In the genomic region with DNA sequence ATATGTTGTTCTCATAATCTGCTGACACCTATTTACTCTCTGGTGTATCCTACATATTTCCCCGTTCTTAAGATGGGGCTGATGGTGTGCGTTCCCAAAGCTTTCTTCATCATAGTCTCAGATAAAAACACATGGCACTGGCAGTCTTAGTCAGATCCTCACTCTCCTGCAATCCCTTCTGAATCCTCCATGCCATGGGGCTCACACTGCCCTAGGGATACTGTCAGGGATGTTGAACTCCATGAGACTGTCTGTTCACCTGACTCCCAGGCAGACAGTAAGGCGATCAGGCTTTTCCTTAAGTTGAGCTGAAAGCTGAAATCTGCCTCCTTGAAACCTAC, we compare ENCODE assay signal across 8 cellular contexts.
DNase-seq lines count a peak whose midpoint lies in the region; ATAC-seq, FAIRE-seq and TF ChIP-seq lines count a peak whose summit lies in the region.

No MANE protein-coding gene starts in this region.

- H3K27ac ChIP-seq in HUES6 (ENCODE audit: low read depth, low read length) (peak overlapping the region; percentile 59; the same call in 1 of the 2 replicates), coronary artery (peak overlapping the region; percentile 49 to 82), psoas muscle (peak overlapping the region; percentile 66), small intestine (ENCODE audit: low read depth in 1 of 2, low read length in 1 of 2) (peak overlapping the region in 1 of 2 donors; percentile 47)

- H3K9me3 ChIP-seq in HUES6 (ENCODE audit: control insufficient read depth, insufficient read depth, low read depth, low read length) (no peaks in the 10 kb centered on the region), psoas muscle (no peaks in the 10 kb centered on the region), small intestine (ENCODE audit: control insufficient read depth, low read depth) (no peaks in the 10 kb centered on the region)

- TF ChIP-seq CTCF in coronary artery (IDR thresholded peaks at IDR 0.05) (no peak), psoas muscle (IDR thresholded peaks at IDR 0.05) (no peak)

- H3K4me1 ChIP-seq in HUES6 (ENCODE audit: control insufficient read depth, insufficient read depth, low read length) (peaks cover 32% of the 10 kb centered on the region), psoas muscle (peaks cover 41% of the 10 kb centered on the region), small intestine (ENCODE audit: control insufficient read depth in 2 of 2, insufficient read depth in 1 of 2, low read depth in 1 of 2, low read length in 1 of 2) (peaks cover 0 to 2% of the 10 kb centered on the region in 2 donors)

- WGBS in psoas muscle, 3 donors: 83 to 90% (median 90%) methylated on average over 3 of the region's 3 CpGs
- WGBS in small intestine, 3 donors: 83 to 89% (median 89%) methylated on average over 3 of the region's 3 CpGs

- H3K36me3 ChIP-seq in HUES6 (ENCODE audit: control insufficient read depth, insufficient read depth, low read length): no peaks in the 10 kb centered on the region
- no peaks in the 10 kb centered on the region for H3K36me3 ChIP-seq in psoas muscle (ENCODE audit: insufficient read depth in 1 of 2, low read depth in 1 of 2)
- H3K36me3 ChIP-seq in small intestine (ENCODE audit: control insufficient read depth in 2 of 2, insufficient read depth in 2 of 2, low read length in 2 of 2): no peaks in the 10 kb centered on the region

- H3K9ac ChIP-seq in HUES6 (ENCODE audit: low read length): peak overlapping the region; percentile 18

- DNase-seq in coronary artery (ENCODE audit: low spot score): no peak
- no peak for DNase-seq in psoas muscle
- DNase-seq in small intestine: no peak
- DNase-seq in SKM-1 (lab: John Stamatoyannopoulos, UW; ENCODE audit: unreplicated experiment): no peak

- FAIRE-seq in small intestine (lab: Jason Lieb, UNC): no peak

- H3K4me3 ChIP-seq in HUES6 (ENCODE audit: low read depth, low read length) (no peak overlapping the region), coronary artery (peak overlapping the region; percentile 51), psoas muscle (peak overlapping the region; percentile 39), small intestine (ENCODE audit: low read depth in 1 of 2, low read length in 2 of 2) (no peak overlapping the region)

- H3K27me3 ChIP-seq in HUES6 (ENCODE audit: control insufficient read depth, insufficient read depth, low read length): no peaks in the 10 kb centered on the region
- H3K27me3 ChIP-seq in psoas muscle (ENCODE audit: insufficient read depth in 3 of 3, low read length in 2 of 3): no peaks in the 10 kb centered on the region
- no peaks in the 10 kb centered on the region for H3K27me3 ChIP-seq in small intestine (ENCODE audit: control insufficient read depth in 2 of 2, insufficient read depth in 2 of 2, low read length in 2 of 2)

- intact Hi-C loops in psoas muscle (cut with DNase I): no loop called here

- ATAC-seq in GM19455 (IDR thresholded peaks at IDR 0.05; ENCODE audit: unreplicated experiment): peak; percentile 2
- peak; percentile 51 to 59 (median 58) for ATAC-seq in psoas muscle
- ATAC-seq in HG02981 (IDR thresholded peaks at IDR 0.05; ENCODE audit: unreplicated experiment): no peak
- no peak for ATAC-seq in GM21717 (IDR thresholded peaks at IDR 0.05; ENCODE audit: unreplicated experiment)

Comparison
In these comparisons a context has a peak if more than half of its experiments do, and no peak if none do; other contexts are left out.
1. ATAC-seq: peak in GM19455 (single experiment) and psoas muscle (4 of 4); none in HG02981 (single experiment) and GM21717 (single experiment).
2. H3K4me3 ChIP-seq: peak in coronary artery (single experiment) and psoas muscle (single experiment); none in HUES6 (single experiment) and small intestine (0 of 2).